ENCODE assay signal across 12 cellular contexts in genomic region chr19:15296353-15296752, GRCh38. TPM values are rescaled to one million over a fixed set of nuclear protein-coding genes. Genes with fewer than 3 reads are reported as not detected.
DNase-seq lines count a peak whose midpoint lies in the region; ATAC-seq, FAIRE-seq and TF ChIP-seq lines count a peak whose summit lies in the region.
"Had no signal": no experiment of that assay in that cellular context is flagged by ENCODE, and none has a peak within 500 bp of the region (broad histone marks: within the 10 kb centered on the region; RNA-seq: fewer than 3 reads in every experiment).

No MANE protein-coding gene starts in this region.

- H3F3A ChIP-seq in Loucy (ENCODE audit: low read depth): peaks cover 21% of the 10 kb centered on the region

- peaks cover 0 to 6% (median 3%) of the 10 kb centered on the region in 5 experiments for H3K9me3 Mint-ChIP-seq in brain
- H3K9me3 Mint-ChIP-seq: activated T-cell treated with anti-CD3 and anti-CD28 coated beads, Interleukin-2, amount 50 U/mL, for 4 hours had no signal

- TF ChIP-seq EP300 in HepG2 (IDR thresholded peaks at IDR 0.05; ENCODE audit: low read depth in 2 of 2, low read length in 2 of 2) (no peak), HepG2 (CRISPR knock-in tag; IDR thresholded peaks at IDR 0.05; ENCODE audit: borderline replicate concordance) (no peak), tibial nerve (IDR thresholded peaks at IDR 0.05) (no peak)

- peak overlapping the region in 3 of 5 experiments; percentile 31 to 70 (median 57) for H3K4me3 Mint-ChIP-seq in brain

- BruUV-seq in HepG2 (replicated peaks; lab: Mats Ljungman, UMichigan): TSS peak; percentile 60

- in situ Hi-C loops in HepG2 (cut with HindIII; ENCODE audit: extremely low pct_ligation_motif_present, low pct_unique_long_range_greater_than_20kb): loop anchor here (5.0 kb wide), 1 partner anchor 36 kb away; the partner anchor contains the start of gene BRD4

- H3K4me2 ChIP-seq in Loucy (ENCODE audit: low read depth, low read length, poor library complexity, severe bottlenecking) (peak overlapping the region; percentile 61), HepG2 (ENCODE audit: low read depth, low read length) (peak overlapping the region; percentile 80)

- H3K4me3 ChIP-seq in Loucy (ENCODE audit: low read length, poor library complexity, severe bottlenecking) (peak overlapping the region; percentile 20), HepG2 (replicated peaks in 1 of 3; ENCODE audit: insufficient read depth in 1 of 3, low read depth in 2 of 3, low read length in 3 of 3) (peak overlapping the region; percentile 5 to 58 (median 8); a peak in 4 of 6 replicates), spleen (peak overlapping the region in 1 of 8 donors; percentile 24), tibial nerve (no peak overlapping the region)
- H3K4me3 ChIP-seq: SK-N-MC had no signal

- H3K36me3 ChIP-seq in Loucy (ENCODE audit: insufficient read depth, low read length) (peaks cover 9% of the 10 kb centered on the region; the same call in 1 of the 2 replicates), HepG2 (replicated peaks in 1 of 2; ENCODE audit: control insufficient read depth in 1 of 2, insufficient read depth in 2 of 2, low read length in 2 of 2) (peaks cover 0 to 10% of the 10 kb centered on the region in 2 experiments; a peak in 1 of 5 replicates), spleen (peaks cover 0 to 22% (median 2%) of the 10 kb centered on the region in 6 donors), tibial nerve (no peaks in the 10 kb centered on the region)

- ATAC-seq in HepG2: peak; percentile 38
- ATAC-seq: activated T-cell treated with anti-CD3 and anti-CD28 coated beads, Interleukin-2, amount 50 U/mL, for 4 hours had no signal

- no peaks in the 10 kb centered on the region for H3K9me2 ChIP-seq in Loucy (replicated peaks; ENCODE audit: low read depth, low read length)

- POLR2A ChIA-PET in HepG2 (lab: Yijun Ruan, JAX): interaction anchor here (1.1 to 6.3 kb wide), 7 partner anchors 8 to 123 kb away, joined by 3 to 54 read pairs (median 6); partner anchors contain the start of gene AKAP8L

- peaks cover 76% of the 10 kb centered on the region for H3K4me1 ChIP-seq in Loucy (ENCODE audit: insufficient read depth, low read length, poor library complexity, severe bottlenecking)
- H3K4me1 ChIP-seq in HepG2 (ENCODE audit: insufficient read depth, low read length): peaks cover 96% of the 10 kb centered on the region
- peaks cover 92 to 100% (median 99%) of the 10 kb centered on the region in 6 donors for H3K4me1 ChIP-seq in spleen
- peaks cover 3 to 99% (median 83%) of the 10 kb centered on the region in 4 donors for H3K4me1 ChIP-seq in tibial nerve

- TF ChIP-seq RAD21 in HepG2 (CRISPR knock-in tag; IDR thresholded peaks at IDR 0.05): no peak

- FAIRE-seq in HepG2 (lab: Jason Lieb, UNC): peak; percentile 21
- FAIRE-seq: GM19239 had no signal

- H3K27me3 ChIP-seq in Loucy (ENCODE audit: insufficient read depth, low read length, poor library complexity, severe bottlenecking): no peaks in the 10 kb centered on the region
- H3K27me3 ChIP-seq in HepG2 (ENCODE audit: control insufficient read depth in 1 of 2, insufficient read depth in 2 of 2, low read length in 2 of 2): no peaks in the 10 kb centered on the region
- H3K27me3 ChIP-seq in spleen (replicated peaks in 1 of 7): no peaks in the 10 kb centered on the region
- H3K27me3 ChIP-seq in tibial nerve: no peaks in the 10 kb centered on the region

- WGBS in HepG2 (ENCODE audit: low lambda C conversion rate): 10% methylated on average over 9 of the region's 10 CpGs
- 79 to 89% (median 88%) methylated on average over 10 of the region's 10 CpGs for WGBS in spleen, 5 donors
- 54 to 59% methylated on average over 10 of the region's 10 CpGs for WGBS in tibial nerve, 2 donors

- TF ChIP-seq CTCF in Loucy (conservative IDR thresholded peaks at IDR 0.05; ENCODE audit: low read length): no peak
- TF ChIP-seq CTCF in brain (conservative IDR thresholded peaks at IDR 0.05): no peak
- TF ChIP-seq CTCF in HepG2 (CRISPR knock-in tag; IDR thresholded peaks at IDR 0.05): no peak
- no peak for TF ChIP-seq CTCF in spleen (IDR thresholded peaks at IDR 0.05 in 8 of 11, conservative IDR thresholded peaks at IDR 0.05 in 3 of 11)
- TF ChIP-seq CTCF in tibial nerve (IDR thresholded peaks at IDR 0.05): no peak

- H3K9ac ChIP-seq in Loucy (ENCODE audit: low read depth, low read length, poor library complexity, severe bottlenecking) (peak overlapping the region; percentile 19), HepG2 (ENCODE audit: insufficient read depth, low read depth, low read length) (peak overlapping the region; percentile 78)

- H2AFZ ChIP-seq in Loucy (ENCODE audit: low read length) (no peak overlapping the region), HepG2 (ENCODE audit: low read length) (no peak overlapping the region)

- H3K27ac Mint-ChIP-seq in brain: peak overlapping the region; percentile 64 to 96 (median 84)

- no peak for DNase-seq in HepG2 (ENCODE audit: low spot score)
- DNase-seq in spleen: peak; percentile 29
- no peak for DNase-seq in NCI-H446 (lab: John Stamatoyannopoulos, UW)
- DNase-seq in DMS53 treated with DMSO at 0.1 percent for 48 hours (lab: John Stamatoyannopoulos, UW; ENCODE audit: unreplicated experiment): no peak
- DNase-seq in tibial nerve (ENCODE audit: low spot score in 2 of 2): no peak
- DNase-seq in NCI-H1092 (lab: John Stamatoyannopoulos, UW): no peak
- DNase-seq: activated T-cell treated with anti-CD3 and anti-CD28 coated beads, Interleukin-2, amount 50 U/mL, for 4 hours; GF-D8 had no signal

- peak overlapping the region; percentile 97 for H3K27ac ChIP-seq in HepG2 (ENCODE audit: extremely low read length, insufficient read depth, low read length)
- peak overlapping the region in 5 of 8 donors; percentile 12 to 58 (median 52) for H3K27ac ChIP-seq in spleen
- peak overlapping the region in 2 of 4 donors; percentile 64 to 73 for H3K27ac ChIP-seq in tibial nerve

- H3K27me3 Mint-ChIP-seq in brain: peaks cover 3% of the 10 kb centered on the region

- H3K36me3 Mint-ChIP-seq in brain: peaks cover 42% of the 10 kb centered on the region

- CTCF ChIA-PET in HepG2 (lab: Yijun Ruan, JAX; ENCODE audit: low intra/inter-chr PET ratio, low total read pairs): no interaction called here

- peak in 1 of 2 experiments; percentile 21; a peak in 2 of 4 replicates for TF ChIP-seq POLR2A in HepG2 (IDR thresholded peaks at IDR 0.05; ENCODE audit: insufficient read depth in 1 of 2, low read depth in 2 of 2, low read length in 2 of 2)
- no peak for TF ChIP-seq POLR2A in spleen (IDR thresholded peaks at IDR 0.05)
- TF ChIP-seq POLR2A in tibial nerve (IDR thresholded peaks at IDR 0.05): no peak

- peaks cover 79% of the 10 kb centered on the region for H4K20me1 ChIP-seq in Loucy (ENCODE audit: insufficient read depth, low read length, poor library complexity, severe bottlenecking)
- no peaks in the 10 kb centered on the region; the same call in 1 of the 2 replicates for H4K20me1 ChIP-seq in HepG2 (ENCODE audit: insufficient read depth, low read length)

- H3K9me3 ChIP-seq in Loucy (ENCODE audit: insufficient read depth, low read depth, low read length) (no peaks in the 10 kb centered on the region), HepG2 (ENCODE audit: low read length) (no peaks in the 10 kb centered on the region), spleen (no peaks in the 10 kb centered on the region), tibial nerve (no peaks in the 10 kb centered on the region)

- intact Hi-C loops in HepG2 (cut with micrococcal nuclease; ENCODE audit: unreplicated experiment): loop anchor here (2.0 to 5.0 kb wide), 2 partner anchors 16 to 36 kb away; partner anchors contain the start of gene BRD4
- intact Hi-C loops in spleen (cut with DNase I; ENCODE audit: low total_unique reads): no loop called here

- H3K79me2 ChIP-seq in Loucy (ENCODE audit: insufficient read depth, low read length) (peaks cover 89% of the 10 kb centered on the region), HepG2 (ENCODE audit: insufficient read depth, low read length) (peaks cover 78% of the 10 kb centered on the region)

- H3K4me1 Mint-ChIP-seq in brain: peaks cover 99% of the 10 kb centered on the region

TF ChIP-seq in HepG2, 621 proteins besides CTCF, POLR2A, EP300 and RAD21 (continues in another document):
- 0 out of 2 replicates have a peak, but pooled peaks have one; percentile 12 for TF ChIP-seq ZNF230 (CRISPR knock-in tag; IDR thresholded peaks at IDR 0.05)
- TF ChIP-seq RBAK (CRISPR knock-in tag; IDR thresholded peaks at IDR 0.05): no peak
- TF ChIP-seq KAT8 (CRISPR knock-in tag; IDR thresholded peaks at IDR 0.05): no peak
- no peak for TF ChIP-seq ZEB1 (IDR thresholded peaks at IDR 0.05; ENCODE audit: insufficient replicate concordance, low read depth)

RNA-seq across cellular contexts. Expression of gene BRD4, which starts 36.0 kb away (rescaled TPM):
- polyA plus RNA-seq in brain (ENCODE audit: insufficient read depth, low read depth, low replicate concordance): 46.0 TPM
- 11.4 TPM in 2 replicates for total RNA-seq in HepG2 (2016; rRNA removed; fragmentation: Illumina TruSeq; extraction: Trizol)
- 9.3 and 10.8 TPM in 2 replicates for total RNA-seq in HepG2 (2016; cell fraction: cytosol; rRNA removed; fragmentation: Illumina TruSeq; extraction: Trizol; ENCODE audit: low read depth)
- 9.9 and 11.8 TPM in 2 replicates for total RNA-seq in HepG2 (2016; cell fraction: insoluble cytoplasmic fraction; rRNA removed; fragmentation: Illumina TruSeq; extraction: Trizol)
- 14.9 and 16.5 TPM in 2 replicates for total RNA-seq in HepG2 (2016; cell fraction: membrane; rRNA removed; fragmentation: Illumina TruSeq; extraction: Trizol)
- 16.3 and 19.3 TPM in 2 replicates for total RNA-seq in HepG2 (2016; cell fraction: nucleus; rRNA removed; fragmentation: Illumina TruSeq; extraction: Trizol)
- polyA plus RNA-seq in HepG2 (2011; rRNA removed): 10.5 TPM in 2 replicates
- polyA plus RNA-seq in HepG2 (2011; cell fraction: cytosol; rRNA removed): 5.5 and 5.9 TPM in 2 replicates
- 33.7 and 40.9 TPM in 2 replicates for polyA plus RNA-seq in HepG2 (2011; cell fraction: nucleus; rRNA removed)
- polyA plus RNA-seq in HepG2 (2012): 38.7 and 50.8 TPM in 2 replicates
- 3.9 and 4.0 TPM in 2 replicates for polyA plus RNA-seq in HepG2 (2016; cell fraction: cytosol; fragmentation: Illumina TruSeq; extraction: Trizol; ENCODE audit: low read depth)
- polyA plus RNA-seq in HepG2 (2016; cell fraction: insoluble cytoplasmic fraction; fragmentation: Illumina TruSeq; extraction: Trizol; ENCODE audit: low read depth): 19.8 and 29.3 TPM in 2 replicates
- polyA plus RNA-seq in HepG2 (2016; cell fraction: membrane; fragmentation: Illumina TruSeq; extraction: Trizol; ENCODE audit: low read depth): 14.9 and 16.3 TPM in 2 replicates
- polyA plus RNA-seq in HepG2 (2016; cell fraction: nucleus; fragmentation: Illumina TruSeq; extraction: Trizol; ENCODE audit: insufficient read depth, low read depth): 50.8 and 56.4 TPM in 2 replicates
- 42.7 and 54.2 TPM in 2 replicates for polyA minus RNA-seq in HepG2 (2011; rRNA and poly(A)+ RNA removed; ENCODE audit: low replicate concordance)
- polyA minus RNA-seq in HepG2 (2011; cell fraction: cytosol; rRNA and poly(A)+ RNA removed): 22.2 and 24.6 TPM in 2 replicates
- 49.4 and 56.1 TPM in 2 replicates for polyA minus RNA-seq in HepG2 (2011; cell fraction: nucleus; rRNA and poly(A)+ RNA removed)
- 100 to 1,000 TPM in 4 of 7 donors, 10 to 100 TPM in 3; 50.7 to 146 (median 124) TPM for total RNA-seq in spleen
- 10 to 100 TPM; 10.3 to 35.9 (median 14.2) TPM for polyA plus RNA-seq in spleen
- total RNA-seq in tibial nerve: 10 to 100 TPM; 34.7 to 69.6 (median 36.0) TPM

Comparison
In these comparisons a context has a peak if more than half of its experiments do, and no peak if none do; other contexts are left out.
1. H3K4me3 ChIP-seq: peak in Loucy (single experiment) and HepG2 (3 of 3); none in tibial nerve (0 of 4).